In genomic region chr2:182744490-182744889, GRCh38 we compare ENCODE assay signal across 33 cellular contexts.
"Had no signal": no experiment of that assay in that cellular context is flagged by ENCODE, and none has a peak within 500 bp of the region (broad histone marks: within the 10 kb centered on the region; RNA-seq: fewer than 3 reads in every experiment).

No MANE protein-coding gene starts in this region.

- H3K9me3 Mint-ChIP-seq: T-helper 1 cell treated with Interleukin-12 subunit alpha and Interleukin-12 subunit beta and Interleukin-4 antibody, amounts not matched to agents 30 μg/mL and 1 μg/mL, for 36 hours had no signal

- H3K27me3 Mint-ChIP-seq: naive thymus-derived CD4-positive, alpha-beta T cell; progenitor cell of endocrine pancreas had no signal

- H3K4me3 ChIP-seq: breast epithelium, colonic mucosa, gastroesophageal sphincter, hepatocyte, ovary, right lobe of liver, skin epidermis, testis, transverse colon had no signal

- H3K27ac Mint-ChIP-seq: T-helper 1 cell treated with Interleukin-12 subunit alpha and Interleukin-12 subunit beta and Interleukin-4 antibody, amounts not matched to agents 30 μg/mL and 1 μg/mL, for 36 hours had no signal

- DNase-seq: activated CD4-positive, alpha-beta T cell treated with anti-CD3 and anti-CD28 coated beads for 48 hours; activated CD4-positive, alpha-beta T cell treated with anti-CD3 and anti-CD28 coated beads, Interleukin-2, amount 50 U/mL, for 48 hours; activated CD8-positive, alpha-beta memory T cell treated with anti-CD3 and anti-CD28 coated beads, Interleukin-2, amount 50 U/mL, for 4 hours; activated gamma-delta T cell; activated naive CD4-positive, alpha-beta T cell treated with anti-CD3 and anti-CD28 coated beads, Interleukin-2, amount 50 U/mL, for 16 hours; activated T-cell treated with anti-CD3 and anti-CD28 coated beads, Interleukin-2, amount 50 U/mL, for 1 hour; amygdala; colonic mucosa; effector memory CD4-positive, alpha-beta T cell; left cardiac atrium; midbrain; naive thymus-derived CD4-positive, alpha-beta T cell; ovary; right lobe of liver; stimulated activated CD4-positive, alpha-beta T cell treated with anti-CD3 and anti-CD28 coated beads, Interleukin-12 subunit alpha, Interleukin-12 subunit beta, amount 100 ng/mL, for 4 hours; stimulated activated CD4-positive, alpha-beta T cell treated with anti-CD3 and anti-CD28 coated beads, Interleukin-4, amount 100 ng/mL, for 1 hour; stimulated activated naive CD8-positive, alpha-beta T cell treated with anti-CD3 and anti-CD28 coated beads, Interleukin-15, Interleukin-2, amounts not matched to agents 100 U/mL and 50 U/mL, for 24 hours; SW 1271; T-helper 9 cell; testis; transverse colon; WERI-Rb-1 had no signal

- H2AFZ ChIP-seq: hepatocyte had no signal

- H3K79me2 ChIP-seq: hepatocyte had no signal

- H3K4me3 Mint-ChIP-seq: naive thymus-derived CD4-positive, alpha-beta T cell; T-helper 1 cell treated with Interleukin-12 subunit alpha and Interleukin-12 subunit beta and Interleukin-4 antibody, amounts not matched to agents 30 μg/mL and 1 μg/mL, for 36 hours had no signal

- FAIRE-seq: endothelial cell of umbilical vein, keratinocyte, TTC549, urothelium cell line had no signal

- H3K4me2 ChIP-seq: hepatocyte had no signal

- ATAC-seq: activated CD4-positive, CD25-positive, alpha-beta regulatory T cell treated with anti-CD3 and anti-CD28 coated beads, Interleukin-2, amount 50 U/mL, for 24 hours; gastroesophageal sphincter; naive thymus-derived CD4-positive, alpha-beta T cell; right lobe of liver; stimulated activated naive CD8-positive, alpha-beta T cell treated with anti-CD3 and anti-CD28 coated beads, Interleukin-15, Interleukin-2, amounts not matched to agents 100 U/mL and 50 U/mL, for 24 hours had no signal

- H3K27me3 ChIP-seq: breast epithelium, colonic mucosa, gastroesophageal sphincter, hepatocyte, ovary, right lobe of liver, testis, transverse colon had no signal

- H3K27ac ChIP-seq: breast epithelium, colonic mucosa, gastroesophageal sphincter, hepatocyte, ovary, right lobe of liver, skin epidermis, testis, transverse colon, WERI-Rb-1 had no signal

- H3K4me1 ChIP-seq: breast epithelium, colonic mucosa, gastroesophageal sphincter, right lobe of liver, testis, transverse colon had no signal

- H3K36me3 ChIP-seq: colonic mucosa, ovary had no signal

- H3K9me3 ChIP-seq: breast epithelium, colonic mucosa, gastroesophageal sphincter, ovary, right lobe of liver, testis, transverse colon had no signal
